ENCODE assay signal across 8 cellular contexts in the genomic region with DNA sequence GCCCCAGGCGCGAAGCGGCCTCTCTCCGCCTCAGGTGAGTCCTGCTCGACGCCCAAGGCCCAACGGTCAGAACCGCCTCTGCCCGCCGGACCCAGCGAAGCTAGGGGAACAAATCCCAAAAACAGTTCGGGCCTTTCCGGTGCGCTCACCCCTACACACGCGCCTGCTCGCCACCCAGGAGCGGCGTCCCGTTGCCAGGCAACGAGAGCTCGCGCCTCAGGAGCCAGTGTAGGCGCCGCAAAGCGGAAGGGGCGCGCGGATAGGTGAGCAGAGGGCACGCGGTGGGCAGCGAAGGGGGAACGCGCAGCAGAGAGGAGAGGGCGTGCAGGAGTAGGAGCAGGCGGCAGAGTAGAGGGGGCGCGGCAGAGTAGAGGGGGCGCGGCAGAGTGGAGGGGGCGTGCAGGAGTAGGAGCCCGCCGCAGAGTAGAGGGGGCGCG. TPM values are rescaled to one million over a fixed set of nuclear protein-coding genes. Genes with fewer than 3 reads are reported as not detected.
DNase-seq lines count a peak whose midpoint lies in the region; ATAC-seq and TF ChIP-seq lines count a peak whose summit lies in the region.

TSS of gene DYDC1 (minus strand) at position 193 of the 437 bp plus-strand sequence. CDS start 4,154 bp downstream, outside the sequence.
A gene with protein sequence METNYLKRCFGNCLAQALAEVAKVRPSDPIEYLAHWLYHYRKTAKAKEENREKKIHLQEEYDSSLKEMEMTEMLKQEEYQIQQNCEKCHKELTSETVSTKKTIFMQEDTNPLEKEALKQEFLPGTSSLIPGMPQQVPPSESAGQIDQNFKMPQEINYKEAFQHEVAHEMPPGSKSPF (plus strand): TSS at position 219 of the 437 bp plus-strand sequence. CDS start 5,663 bp downstream, outside the sequence.

- no peak for TF ChIP-seq CTCF in suprapubic skin (IDR thresholded peaks at IDR 0.05)

- H3K27me3 Mint-ChIP-seq in IgD-negative memory B cell, result peaks cover 34% of the 10 kb centered on the region
- peaks cover 60 to 83% of the 10 kb centered on the region in 2 donors for H3K27me3 Mint-ChIP-seq in effector memory CD8-positive, alpha-beta T cell

- DNase-seq in NCI-H2081 (lab: John Stamatoyannopoulos, UW) (peak; percentile 56 to 69), NCI-H2081 treated with DMSO at 0.1 percent for 48 hours (lab: John Stamatoyannopoulos, UW) (no peak), suprapubic skin (ENCODE audit: low spot score in 2 of 2) (peak in 1 of 2 donors; percentile 62), HT-29 (ENCODE audit: low spot score) (no peak)
- DNase-seq in effector memory CD8-positive, alpha-beta T cell, result no peak

- H3K27ac ChIP-seq in muscle layer of colon (ENCODE audit: low read depth, low read length), result no peak within 1 kb of the TSS
- no peak within 1 kb of the TSS for H3K27ac ChIP-seq in suprapubic skin

- peaks cover 1% of the 10 kb centered on the region for H3K36me3 Mint-ChIP-seq in IgD-negative memory B cell
- no peaks in the 10 kb centered on the region for H3K36me3 Mint-ChIP-seq in effector memory CD8-positive, alpha-beta T cell (ENCODE audit: insufficient read depth)

- no peak within 1 kb of the TSS for H3K9ac ChIP-seq in muscle layer of colon (ENCODE audit: low read length)

- peak within 1 kb of the TSS in 3 of 4 donors; percentile 41 to 68 (median 47) for H3K4me3 Mint-ChIP-seq in IgD-negative memory B cell
- peak within 1 kb of the TSS; percentile 6 to 70 for H3K4me3 Mint-ChIP-seq in effector memory CD8-positive, alpha-beta T cell

- no peaks in the 10 kb centered on the region for H3K9me3 Mint-ChIP-seq in IgD-negative memory B cell
- H3K9me3 Mint-ChIP-seq in effector memory CD8-positive, alpha-beta T cell, result no peaks in the 10 kb centered on the region

- H3K4me1 Mint-ChIP-seq in IgD-negative memory B cell, result peaks cover 0 to 6% (median 0%) of the 10 kb centered on the region in 3 donors
- peaks cover 0 to 5% of the 10 kb centered on the region in 2 donors for H3K4me1 Mint-ChIP-seq in effector memory CD8-positive, alpha-beta T cell (ENCODE audit: low read depth in 2 of 2)

- peaks cover 6 to 28% of the 10 kb centered on the region in 2 donors for H3K27me3 ChIP-seq in muscle layer of colon (ENCODE audit: control insufficient read depth in 1 of 2, insufficient read depth in 2 of 2, low read length in 2 of 2)
- H3K27me3 ChIP-seq in suprapubic skin, result peaks cover 12% of the 10 kb centered on the region

- TF ChIP-seq EP300 in suprapubic skin (IDR thresholded peaks at IDR 0.05), result no peak

- peak; percentile 46 to 76 for ATAC-seq in activated CD4-positive, CD25-positive, alpha-beta regulatory T cell treated with anti-CD3 and anti-CD28 coated beads, Interleukin-2, amount 50 U/mL, for 24 hours
- peak; percentile 51 for ATAC-seq in effector memory CD8-positive, alpha-beta T cell (replicated peaks)

- H3K4me1 ChIP-seq in muscle layer of colon (ENCODE audit: insufficient read depth, low read length) (no peaks in the 10 kb centered on the region), suprapubic skin (peaks cover 15% of the 10 kb centered on the region)

- no peak within 1 kb of the TSS for H3K27ac Mint-ChIP-seq in IgD-negative memory B cell
- H3K27ac Mint-ChIP-seq in effector memory CD8-positive, alpha-beta T cell, result no peak within 1 kb of the TSS

- H3K9me3 ChIP-seq in muscle layer of colon (ENCODE audit: low read length), result no peaks in the 10 kb centered on the region
- no peaks in the 10 kb centered on the region for H3K9me3 ChIP-seq in suprapubic skin

- H3K36me3 ChIP-seq in muscle layer of colon (ENCODE audit: insufficient read depth, low read length) (no peaks in the 10 kb centered on the region), suprapubic skin (no peaks in the 10 kb centered on the region)

- TF ChIP-seq POLR2A in suprapubic skin (IDR thresholded peaks at IDR 0.05), result no peak

- WGBS in suprapubic skin, result under 1% methylated on average over 25 of the region's 45 CpGs

- H3K4me3 ChIP-seq in muscle layer of colon (ENCODE audit: low read depth in 1 of 2, low read length in 2 of 2) (peak within 1 kb of the TSS; percentile 39 to 43), suprapubic skin (peak within 1 kb of the TSS; percentile 52)

RNA-seq across cellular contexts. Expression of gene DYDC1, which starts in this region (rescaled TPM):
- polyA plus RNA-seq in IgD-negative memory B cell, result not detected
- total RNA-seq in suprapubic skin, result not detected
- total RNA-seq in HT-29 (2014; rRNA removed; shearing (Covaris generic)), result not detected in 2 replicates

RNA-seq across cellular contexts. Expression of the second gene that starts in this region (rescaled TPM):
- polyA plus RNA-seq in IgD-negative memory B cell, result not detected
- total RNA-seq in suprapubic skin, result 1 to 10 TPM in 1 of 4 donors, not detected in 3; 2.4 TPM
- total RNA-seq in HT-29 (2014; rRNA removed; shearing (Covaris generic)), result not detected in 2 replicates

Comparison
In these comparisons a context has a peak if more than half of its experiments do, and no peak if none do; other contexts are left out.
1. DNase-seq: peak in NCI-H2081 (2 of 2); none in NCI-H2081 treated with DMSO at 0.1 percent for 48 hours (single experiment), effector memory CD8-positive, alpha-beta T cell (0 of 3) and HT-29 (single experiment).